ENCODE assay signal across 9 cellular contexts in genomic region chr19:4583961-4584669, GRCh38. TPM values are rescaled to one million over a fixed set of nuclear protein-coding genes. Genes with fewer than 3 reads are reported as not detected.
DNase-seq lines count a peak whose midpoint lies in the region; ATAC-seq and TF ChIP-seq lines count a peak whose summit lies in the region.
"Had no signal": no experiment of that assay in that cellular context is flagged by ENCODE, and none has a peak within 500 bp of the region (broad histone marks: within the 10 kb centered on the region; RNA-seq: fewer than 3 reads in every experiment).

No MANE protein-coding gene starts in this region.

- no peaks in the 10 kb centered on the region for H3K9me3 ChIP-seq in PC-9 (ENCODE audit: insufficient read depth, low read depth)
- no peaks in the 10 kb centered on the region for H3K9me3 ChIP-seq in esophagus squamous epithelium

- peaks cover 0 to 9% of the 10 kb centered on the region in 2 donors for H3K4me1 Mint-ChIP-seq in effector memory CD8-positive, alpha-beta T cell (ENCODE audit: low read depth in 2 of 2)

- no peaks in the 10 kb centered on the region for H3K9me2 ChIP-seq in PC-9 (ENCODE audit: insufficient read depth)

- TF ChIP-seq POLR2A in esophagus squamous epithelium (IDR thresholded peaks at IDR 0.05): no peak

- H3K36me3 Mint-ChIP-seq in effector memory CD8-positive, alpha-beta T cell (ENCODE audit: insufficient read depth): peaks cover 3% of the 10 kb centered on the region

- POLR2A ChIA-PET in PC-9 (lab: Charles Lee; ENCODE audit: unreplicated experiment): no interaction called here

- peak; percentile 67 for DNase-seq in GM13976 (ENCODE audit: low spot score)
- no peak for DNase-seq in PC-9
- DNase-seq in esophagus squamous epithelium (lab: John Stamatoyannopoulos, UW): no peak
- no peak for DNase-seq in effector memory CD8-positive, alpha-beta T cell
- no peak for DNase-seq in HCEC 1CT

- H3K79me2 ChIP-seq in PC-9 (ENCODE audit: low read depth): no peaks in the 10 kb centered on the region

- 0 to 4% methylated on average over 2 to 11 of the region's 49 CpGs for WGBS in esophagus squamous epithelium, 2 donors

- peak overlapping the region; percentile 31; the same call in 1 of the 2 replicates for H3K4me3 ChIP-seq in PC-9
- H3K4me3 ChIP-seq in esophagus squamous epithelium: peak overlapping the region; percentile 12 to 62 (median 42)
- peak overlapping the region; percentile 32 for H3K4me3 ChIP-seq in rectal smooth muscle tissue (ENCODE audit: low read length)

- H3K4me2 ChIP-seq in PC-9: peak overlapping the region; percentile 64

- no peaks in the 10 kb centered on the region for H3K9me3 Mint-ChIP-seq in effector memory CD8-positive, alpha-beta T cell

- intact Hi-C loops in PC-9 (cut with micrococcal nuclease; ENCODE audit: unreplicated experiment): no loop called here
- intact Hi-C loops in esophagus squamous epithelium (cut with DNase I): no loop called here

- in situ Hi-C loops in GM13976 (cut with MboI; ENCODE audit: low sequenced_read_pairs, unreplicated experiment): no loop called here

- no TSS peak for BruUV-seq in PC-9 (replicated peaks; lab: Mats Ljungman, UMichigan)

- H3K4me3 Mint-ChIP-seq in effector memory CD8-positive, alpha-beta T cell: peak overlapping the region in 1 of 2 donors; percentile 10

- H3K27ac ChIP-seq in PC-9: no peak overlapping the region
- H3K27ac ChIP-seq in esophagus squamous epithelium: no peak overlapping the region
- no peak overlapping the region for H3K27ac ChIP-seq in rectal smooth muscle tissue (ENCODE audit: low read depth, low read length)

- no peak overlapping the region for H3K27ac Mint-ChIP-seq in effector memory CD8-positive, alpha-beta T cell

- H3K4me1 ChIP-seq in PC-9 (replicated peaks; ENCODE audit: insufficient read depth): no peaks in the 10 kb centered on the region
- peaks cover 9 to 33% (median 18%) of the 10 kb centered on the region in 3 donors for H3K4me1 ChIP-seq in esophagus squamous epithelium
- no peaks in the 10 kb centered on the region for H3K4me1 ChIP-seq in rectal smooth muscle tissue (ENCODE audit: control insufficient read depth, insufficient read depth, low read length)

- ATAC-seq in GM18511 (IDR thresholded peaks at IDR 0.05; ENCODE audit: unreplicated experiment) (no peak), GM18861 (IDR thresholded peaks at IDR 0.05; ENCODE audit: unreplicated experiment) (no peak)
- no peak for ATAC-seq in effector memory CD8-positive, alpha-beta T cell (replicated peaks)

- H4K20me1 ChIP-seq in PC-9 (ENCODE audit: insufficient read depth): no peaks in the 10 kb centered on the region

- no peak overlapping the region for H2AFZ ChIP-seq in PC-9

- peaks cover 8% of the 10 kb centered on the region; the same call in 1 of the 2 replicates for H3F3A ChIP-seq in PC-9 (ENCODE audit: insufficient read depth, low read depth)

- H3K27me3 Mint-ChIP-seq in effector memory CD8-positive, alpha-beta T cell: peaks cover 57 to 83% of the 10 kb centered on the region in 2 donors

- CTCF ChIA-PET in PC-9 (lab: Charles Lee): no interaction called here

- TF ChIP-seq CTCF in GM13976 (IDR thresholded peaks at IDR 0.05; ENCODE audit: borderline replicate concordance, control extremely low read depth, extremely low read depth, insufficient read depth, missing control alignments): no peak
- TF ChIP-seq CTCF in PC-9 (conservative IDR thresholded peaks at IDR 0.05): no peak
- no peak for TF ChIP-seq CTCF in esophagus squamous epithelium (IDR thresholded peaks at IDR 0.05)

- H3K27me3 ChIP-seq in PC-9 (ENCODE audit: insufficient read depth, low read depth): peaks cover 18% of the 10 kb centered on the region
- peaks cover 11 to 80% (median 25%) of the 10 kb centered on the region in 4 donors for H3K27me3 ChIP-seq in esophagus squamous epithelium
- H3K27me3 ChIP-seq in rectal smooth muscle tissue (ENCODE audit: control insufficient read depth, insufficient read depth, low read length): peaks cover 39% of the 10 kb centered on the region

- no peaks in the 10 kb centered on the region for H3K36me3 ChIP-seq in PC-9 (ENCODE audit: low read depth)
- H3K36me3 ChIP-seq in esophagus squamous epithelium: no peaks in the 10 kb centered on the region
- H3K36me3 ChIP-seq in rectal smooth muscle tissue (ENCODE audit: control insufficient read depth, insufficient read depth, low read length): no peaks in the 10 kb centered on the region

- no peak overlapping the region for H3K9ac ChIP-seq in rectal smooth muscle tissue (ENCODE audit: low read length)

RNA-seq across cellular contexts. Expression of gene SEMA6B, which starts 24.6 kb away (rescaled TPM):
- total RNA-seq in PC-9 (2021): 3.3 and 5.0 TPM in 2 replicates
- 1 to 10 TPM in 2 of 4 donors, under 1 TPM in 2; 0.61 to 4.3 (median 1.8) TPM for total RNA-seq in esophagus squamous epithelium

RNA-seq across cellular contexts. Expression of gene LRG1, which starts 44.3 kb away (rescaled TPM):
- total RNA-seq in PC-9 (2021): 22.0 and 25.6 TPM in 2 replicates
- total RNA-seq in esophagus squamous epithelium: 10 to 100 TPM in 3 of 4 donors, 1 to 10 TPM in 1; 3.8 to 53.0 (median 21.1) TPM
- total RNA-seq: RPMI7951 had no signal

RNA-seq across cellular contexts. Expression of gene PLIN5, which starts 49.1 kb away (rescaled TPM):
- total RNA-seq in PC-9 (2021) (4.3 and 4.4 TPM in 2 replicates), esophagus squamous epithelium (10 to 100 TPM in 1 of 4 donors, 1 to 10 TPM in 3; 1.9 to 12.9 (median 5.2) TPM)
- total RNA-seq: RPMI7951 had no signal

RNA-seq across cellular contexts. Expression of gene TNFAIP8L1, which starts 55.2 kb away (rescaled TPM):
- total RNA-seq in PC-9 (2021): 17.8 and 18.6 TPM in 2 replicates
- 1 to 10 TPM; 3.6 to 6.2 (median 4.4) TPM for total RNA-seq in esophagus squamous epithelium
